In the genomic region with DNA sequence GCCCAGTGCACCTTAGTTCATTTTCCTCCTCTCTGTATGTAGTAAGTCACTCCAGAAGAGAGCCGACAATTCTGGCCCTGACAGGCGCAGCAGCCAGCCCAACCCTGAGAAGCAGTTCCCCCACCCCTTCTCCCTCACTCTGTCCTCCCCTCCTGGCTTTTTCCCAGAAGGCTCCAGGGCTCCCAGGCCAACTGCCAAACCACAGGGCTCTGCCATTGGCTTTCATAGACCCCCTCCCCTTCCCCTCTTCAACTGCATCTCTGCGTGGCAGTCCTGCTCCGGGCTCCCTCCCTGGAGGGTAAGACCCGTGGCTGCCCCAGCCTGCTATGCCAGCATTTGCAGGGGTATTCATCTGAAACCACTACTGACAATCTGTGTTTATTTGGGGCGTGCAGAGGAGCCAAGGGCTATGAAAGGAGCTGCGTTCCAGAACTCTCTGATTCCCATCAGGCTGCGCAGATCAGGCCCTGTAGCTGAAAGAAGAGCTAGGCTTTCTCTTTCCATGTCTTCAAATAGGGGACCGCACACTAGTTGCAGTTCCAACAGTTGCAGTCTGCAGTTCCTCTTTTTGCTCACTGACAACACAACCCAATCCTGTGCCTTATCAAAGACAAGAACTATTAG, we compare ENCODE assay signal across 8 cellular contexts.
DNase-seq lines count a peak whose midpoint lies in the region; ATAC-seq and TF ChIP-seq lines count a peak whose summit lies in the region.

No MANE protein-coding gene starts in this region.

- DNase-seq in GM12865 (ENCODE audit: low read depth) = peak; percentile 59
- peak; percentile 25 for DNase-seq in HEK293T (ENCODE audit: extremely low spot score)
- peak; percentile 95 for DNase-seq in NCI-H1694 (lab: John Stamatoyannopoulos, UW)
- DNase-seq in brain pericyte (ENCODE audit: low read depth, low spot score) = peak; percentile 47
- peak; percentile 77 for DNase-seq in lung (ENCODE audit: low spot score)
- no peak for DNase-seq in amniotic stem cell (lab: John Stamatoyannopoulos, UW)

- WGBS in lung, 2 donors = 17 to 36% methylated on average over 9 of the region's 9 CpGs
- 8% methylated on average over 9 of the region's 9 CpGs for WGBS in urinary bladder

- H3K27me3 ChIP-seq in lung (ENCODE audit: control insufficient read depth, insufficient read depth) = no peaks in the 10 kb centered on the region

- POLR2A ChIA-PET in HEK293T (lab: Yijun Ruan, JAX) = no interaction called here

- TF ChIP-seq CTCF in GM12865 (IDR thresholded peaks at IDR 0.05; ENCODE audit: insufficient read depth, low read depth, low read length, missing control alignments) (no peak), lung (IDR thresholded peaks at IDR 0.05; ENCODE audit: control extremely low read depth, extremely low read depth) (no peak)

- H3K27ac ChIP-seq in lung (ENCODE audit: low read depth in 1 of 2, low read length in 1 of 2) = peak overlapping the region in 1 of 2 donors; percentile 42
- peak overlapping the region; percentile 13 for H3K27ac ChIP-seq in urinary bladder (ENCODE audit: low read depth)

- CTCF ChIA-PET in HEK293T (lab: Yijun Ruan, JAX) = no interaction called here

- H3K36me3 ChIP-seq in lung (ENCODE audit: control insufficient read depth in 2 of 2, insufficient read depth in 2 of 2, low read length in 2 of 2) (no peaks in the 10 kb centered on the region), urinary bladder (ENCODE audit: insufficient read depth) (no peaks in the 10 kb centered on the region)

- no peak overlapping the region for H3K4me3 ChIP-seq in GM12865 (ENCODE audit: low read depth, low read length)
- H3K4me3 ChIP-seq in lung = no peak overlapping the region
- H3K4me3 ChIP-seq in urinary bladder (ENCODE audit: low read depth, low read length) = no peak overlapping the region

- peak; percentile 34 for ATAC-seq in lung (ENCODE audit: insufficient read depth, low FRiP score)
- no peak for ATAC-seq in GM18873 (IDR thresholded peaks at IDR 0.05; ENCODE audit: low FRiP score, unreplicated experiment)

- H3K4me1 ChIP-seq in lung (ENCODE audit: control insufficient read depth in 2 of 2, insufficient read depth in 2 of 2, low read length in 2 of 2) = peaks cover 0 to 2% of the 10 kb centered on the region in 2 donors
- no peaks in the 10 kb centered on the region for H3K4me1 ChIP-seq in urinary bladder (ENCODE audit: insufficient read depth)

- H3K9me3 ChIP-seq in lung (ENCODE audit: control insufficient read depth in 2 of 2, insufficient read depth in 1 of 2, low read length in 1 of 2) = peaks cover 0 to 2% of the 10 kb centered on the region in 2 donors

TF ChIP-seq in HEK293T, 16 proteins besides CTCF, POLR2A, EP300 and RAD21:
- no peak for TF ChIP-seq SUZ12 (IDR thresholded peaks at IDR 0.05)
